ENCODE assay signal across 8 cellular contexts in genomic region chr20:54062812-54063280, GRCh38. TPM values are rescaled to one million over a fixed set of nuclear protein-coding genes. Genes with fewer than 3 reads are reported as not detected.
A peak's percentile ranks its signal among the peaks of the same experiment; 100 is the strongest.
DNase-seq lines count a peak whose midpoint lies in the region; ATAC-seq, FAIRE-seq and TF ChIP-seq lines count a peak whose summit lies in the region.

No MANE protein-coding gene starts in this region.

- no peak overlapping the region for H3K56ac ChIP-seq in mesendoderm (ENCODE audit: low read length)

- no peak overlapping the region for H3K4me2 ChIP-seq in mesendoderm (ENCODE audit: low read length)

- peak; percentile 59 for TF ChIP-seq CTCF in AG04450 (IDR thresholded peaks at IDR 0.05; ENCODE audit: low read depth, low read length)

- CTCF ChIA-PET in AG04450 (lab: Charles Lee), result interaction anchor here (0.6 to 2.4 kb wide), 13 partner anchors 11 to 1751 kb away, joined by 3 to 7 read pairs (median 4); no protein-coding TSS in a partner anchor

- TF ChIP-seq POLR2A in GM12892 (IDR thresholded peaks at IDR 0.05; ENCODE audit: low read depth, low read length), result no peak

- no peak overlapping the region for H3K4ac ChIP-seq in mesendoderm (ENCODE audit: low read depth, low read length)

- no peaks in the 10 kb centered on the region for H3K79me2 ChIP-seq in mesendoderm (ENCODE audit: control insufficient read depth, insufficient read depth, low read length)

- no peak overlapping the region for H3K18ac ChIP-seq in mesendoderm (ENCODE audit: low read length)

- no peak overlapping the region for H2BK120ac ChIP-seq in mesendoderm (ENCODE audit: low read depth, low read length)

- no peak overlapping the region for H3K23ac ChIP-seq in mesendoderm (ENCODE audit: low read length)

- H4K8ac ChIP-seq in mesendoderm (ENCODE audit: low read depth, low read length), result no peak overlapping the region

- H3K9ac ChIP-seq in mesendoderm (ENCODE audit: low read length), result no peak overlapping the region

- no peak overlapping the region for H2BK5ac ChIP-seq in mesendoderm (ENCODE audit: low read length)

- no peak overlapping the region for H2BK15ac ChIP-seq in mesendoderm (replicated peaks; ENCODE audit: low read depth)

- H3K4me1 ChIP-seq in mesendoderm (ENCODE audit: control insufficient read depth, low read depth, low read length), result no peaks in the 10 kb centered on the region

- H3K27ac ChIP-seq in AG04450 (ENCODE audit: low read depth, low read length), result no peak overlapping the region
- no peak overlapping the region for H3K27ac ChIP-seq in mesendoderm (ENCODE audit: low read depth, low read length)

- no peak for DNase-seq in AG04450 (ENCODE audit: low read depth, low spot score)
- no peak for DNase-seq in GM12892 (ENCODE audit: insufficient read length)
- DNase-seq in OCI-M1 (lab: John Stamatoyannopoulos, UW), result peak; percentile 69
- DNase-seq in dedifferentiated amniotic fluid mesenchymal stem cell (ENCODE audit: extremely low spot score), result peak; percentile 32
- peak; percentile 57 for DNase-seq in mesendoderm
- no peak for DNase-seq in activated CD4-positive, alpha-beta T cell treated with anti-CD3 and anti-CD28 coated beads, Interleukin-2, amount 50 U/mL, for 4 hours

- H3K79me1 ChIP-seq in mesendoderm (ENCODE audit: low read length), result no peaks in the 10 kb centered on the region

- H3K4me3 ChIP-seq in AG04450 (ENCODE audit: low read depth, low read length), result no peak overlapping the region
- H3K4me3 ChIP-seq in mesendoderm (ENCODE audit: low read length), result no peak overlapping the region

- no CpG with 5 or more reads among the region's 4 CpGs for WGBS in mesendoderm (ENCODE audit: extremely low coverage, insufficient coverage, low lambda C conversion rate)

- H3K27me3 ChIP-seq in AG04450 (ENCODE audit: control insufficient read depth, insufficient read depth, low read length) (peaks cover 4% of the 10 kb centered on the region), mesendoderm (ENCODE audit: insufficient read depth, low read length, poor library complexity) (no peaks in the 10 kb centered on the region)

- H3K36me3 ChIP-seq in mesendoderm (ENCODE audit: control insufficient read depth, insufficient read depth, low read length), result no peaks in the 10 kb centered on the region

- ATAC-seq in HG03442 (IDR thresholded peaks at IDR 0.05; ENCODE audit: unreplicated experiment), result peak; percentile 25
- ATAC-seq in HG02852 (IDR thresholded peaks at IDR 0.05; ENCODE audit: unreplicated experiment), result no peak

- POLR2A ChIA-PET in AG04450 (lab: Yijun Ruan, JAX), result no interaction called here

- no peak overlapping the region for H2AK5ac ChIP-seq in mesendoderm (ENCODE audit: low read length)

- FAIRE-seq in GM12892 (lab: Jason Lieb, UNC), result peak; percentile 84

- no peak overlapping the region for H4K5ac ChIP-seq in mesendoderm (ENCODE audit: low read length)

- H3K9me3 ChIP-seq in AG04450 (ENCODE audit: control insufficient read depth, insufficient read depth, low read length), result no peaks in the 10 kb centered on the region

RNA-seq across cellular contexts. Expression of gene BCAS1, which starts 7.5 kb away (rescaled TPM):
- polyA plus RNA-seq in AG04450 (2011; rRNA removed), result not detected in 2 replicates
- not detected in 2 replicates for polyA minus RNA-seq in AG04450 (2011; rRNA and poly(A)+ RNA removed)
- polyA plus RNA-seq in GM12892 (2012; ENCODE audit: missing spikeins), result 2.5 TPM
- polyA plus RNA-seq in mesendoderm (2013, experiment 1 of 2), result 0.13 TPM
- 0.11 TPM for polyA plus RNA-seq in mesendoderm (2013, experiment 2 of 2)

Comparison
In these comparisons a context has a peak if more than half of its experiments do, and no peak if none do; other contexts are left out.
1. DNase-seq: peak in OCI-M1 (single experiment), dedifferentiated amniotic fluid mesenchymal stem cell (single experiment) and mesendoderm (single experiment); none in AG04450 (single experiment), GM12892 (single experiment) and activated CD4-positive, alpha-beta T cell treated with anti-CD3 and anti-CD28 coated beads, Interleukin-2, amount 50 U/mL, for 4 hours (0 of 2).